ENCODE assay signal across 16 cellular contexts in genomic region chr5:136819526-136820302, GRCh38.
"Had no signal": no experiment of that assay in that cellular context is flagged by ENCODE, and none has a peak within 500 bp of the region (broad histone marks: within the 10 kb centered on the region; RNA-seq: fewer than 3 reads in every experiment).

No MANE protein-coding gene starts in this region.

- H3K4me1 Mint-ChIP-seq: activated naive CD8-positive, alpha-beta T cell treated with anti-CD3 and anti-CD28 coated beads, Interleukin-2, amount 50 U/mL, for 24 hours; naive thymus-derived CD4-positive, alpha-beta T cell had no signal

- H3K9me3 ChIP-seq: colonic mucosa, lower lobe of right lung, right atrium auricular region, thyroid gland had no signal

- H3K27me3 ChIP-seq: colonic mucosa, gastroesophageal sphincter, hepatocyte, right atrium auricular region, thyroid gland had no signal

- ATAC-seq: activated naive CD8-positive, alpha-beta T cell treated with anti-CD3 and anti-CD28 coated beads, Interleukin-2, amount 50 U/mL, for 24 hours; gastroesophageal sphincter; left cardiac atrium; naive thymus-derived CD4-positive, alpha-beta T cell had no signal

- DNase-seq: activated CD4-positive, alpha-beta T cell treated with anti-CD3 and anti-CD28 coated beads for 48 hours; activated CD8-positive, alpha-beta memory T cell treated with anti-CD3 and anti-CD28 coated beads for 24 hours; activated naive CD4-positive, alpha-beta T cell treated with Interleukin-2 at 50 U/mL for 16 hours; activated naive CD8-positive, alpha-beta T cell treated with anti-CD3 and anti-CD28 coated beads, Interleukin-2, amount 50 U/mL, for 24 hours; colonic mucosa; left cardiac atrium; lower lobe of right lung; naive thymus-derived CD4-positive, alpha-beta T cell; nucleus accumbens; T1000; thyroid gland had no signal

- H3K27ac Mint-ChIP-seq: activated naive CD8-positive, alpha-beta T cell treated with anti-CD3 and anti-CD28 coated beads, Interleukin-2, amount 50 U/mL, for 24 hours; naive thymus-derived CD4-positive, alpha-beta T cell had no signal

- H3K27ac ChIP-seq: colonic mucosa, gastroesophageal sphincter, hepatocyte, lower lobe of right lung, right atrium auricular region, skin epidermis, thyroid gland, VCaP had no signal

- H3K4me3 Mint-ChIP-seq: activated naive CD8-positive, alpha-beta T cell treated with anti-CD3 and anti-CD28 coated beads, Interleukin-2, amount 50 U/mL, for 24 hours; naive thymus-derived CD4-positive, alpha-beta T cell had no signal

- H3K4me3 ChIP-seq: colonic mucosa, gastroesophageal sphincter, hepatocyte, lower lobe of right lung, right atrium auricular region, skin epidermis, thyroid gland had no signal

- H3K27me3 Mint-ChIP-seq: activated naive CD8-positive, alpha-beta T cell treated with anti-CD3 and anti-CD28 coated beads, Interleukin-2, amount 50 U/mL, for 24 hours had no signal

- H3K36me3 Mint-ChIP-seq: naive thymus-derived CD4-positive, alpha-beta T cell had no signal

- H3K36me3 ChIP-seq: colonic mucosa, gastroesophageal sphincter, lower lobe of right lung, right atrium auricular region, thyroid gland had no signal
